ENCODE assay signal across 9 cellular contexts in genomic region chr20:8020314-8021079, GRCh38. TPM values are rescaled to one million over a fixed set of nuclear protein-coding genes. Genes with fewer than 3 reads are reported as not detected.
DNase-seq lines count a peak whose midpoint lies in the region; ATAC-seq and TF ChIP-seq lines count a peak whose summit lies in the region.
"Had no signal": no experiment of that assay in that cellular context is flagged by ENCODE, and none has a peak within 500 bp of the region (broad histone marks: within the 10 kb centered on the region; RNA-seq: fewer than 3 reads in every experiment).

No MANE protein-coding gene starts in this region.

- H3K4me1 ChIP-seq in endocrine pancreas (ENCODE audit: control insufficient read depth, insufficient read depth, low read length): peaks cover 27% of the 10 kb centered on the region
- H3K4me1 ChIP-seq in subcutaneous abdominal adipose tissue (ENCODE audit: control insufficient read depth in 5 of 5, insufficient read depth in 5 of 5, low read length in 5 of 5): peaks cover 0 to 18% (median 14%) of the 10 kb centered on the region in 5 donors

- H3K4me1 Mint-ChIP-seq in stimulated activated naive CD8-positive, alpha-beta T cell treated with anti-CD3 and anti-CD28 coated beads, Interleukin-15, amount 100 ng/mL, for 72 hours: peaks cover 10% of the 10 kb centered on the region

- no peak overlapping the region for H3K9ac ChIP-seq in endocrine pancreas (ENCODE audit: control insufficient read depth, insufficient read depth, low read length)
- no peak overlapping the region for H3K9ac ChIP-seq in subcutaneous abdominal adipose tissue (ENCODE audit: low read length in 5 of 5)

- H3K36me3 ChIP-seq in endocrine pancreas (ENCODE audit: control insufficient read depth, insufficient read depth, low read length) (no peaks in the 10 kb centered on the region), subcutaneous abdominal adipose tissue (ENCODE audit: control insufficient read depth in 5 of 5, insufficient read depth in 5 of 5, low read length in 5 of 5) (peaks cover 0 to 2% (median 0%) of the 10 kb centered on the region in 5 donors)

- H3K4me3 ChIP-seq in endocrine pancreas (ENCODE audit: control insufficient read depth, insufficient read depth, low read length) (peak overlapping the region; percentile 15), subcutaneous abdominal adipose tissue (ENCODE audit: low read depth in 1 of 5, low read length in 5 of 5) (peak overlapping the region in 2 of 5 donors; percentile 89)

- no peak for ATAC-seq in stimulated activated naive CD8-positive, alpha-beta T cell treated with anti-CD3 and anti-CD28 coated beads, Interleukin-15, amount 100 ng/mL, for 72 hours
- ATAC-seq in stimulated activated naive CD8-positive, alpha-beta T cell treated with anti-CD3 and anti-CD28 coated beads, Interleukin-15, Interleukin-2, amounts not matched to agents 100 U/mL and 50 U/mL, for 24 hours: no peak
- ATAC-seq in HG02973 (IDR thresholded peaks at IDR 0.05; ENCODE audit: unreplicated experiment): peak; percentile 41
- no peak for ATAC-seq in left lobe of liver
- ATAC-seq in omental fat pad (ENCODE audit: low FRiP score): no peak

- DNase-seq in stimulated activated naive CD8-positive, alpha-beta T cell treated with anti-CD3 and anti-CD28 coated beads, Interleukin-15, amount 100 ng/mL, for 72 hours: peak; percentile 8 to 18
- DNase-seq in stimulated activated naive CD8-positive, alpha-beta T cell treated with anti-CD3 and anti-CD28 coated beads, Interleukin-15, Interleukin-2, amounts not matched to agents 100 U/mL and 50 U/mL, for 24 hours: no peak
- DNase-seq in NCI-H748 (lab: John Stamatoyannopoulos, UW; ENCODE audit: unreplicated experiment): peak; percentile 57
- DNase-seq in left lobe of liver (ENCODE audit: low spot score): no peak
- DNase-seq in omental fat pad (ENCODE audit: low spot score): no peak

- TF ChIP-seq CTCF in omental fat pad (IDR thresholded peaks at IDR 0.05): no peak

- no peak overlapping the region for H3K4me3 Mint-ChIP-seq in stimulated activated naive CD8-positive, alpha-beta T cell treated with anti-CD3 and anti-CD28 coated beads, Interleukin-15, amount 100 ng/mL, for 72 hours
- H3K4me3 Mint-ChIP-seq: stimulated activated naive CD8-positive, alpha-beta T cell treated with anti-CD3 and anti-CD28 coated beads, Interleukin-15, Interleukin-2, amounts not matched to agents 100 ng/mL and 50 ng/mL, for 24 hours had no signal

- no peak overlapping the region for H3K27ac Mint-ChIP-seq in stimulated activated naive CD8-positive, alpha-beta T cell treated with anti-CD3 and anti-CD28 coated beads, Interleukin-15, amount 100 ng/mL, for 72 hours

- peak overlapping the region; percentile 89 for H3K27ac ChIP-seq in subcutaneous abdominal adipose tissue (ENCODE audit: low read depth, low read length)

- no peaks in the 10 kb centered on the region for H3K27me3 ChIP-seq in endocrine pancreas (ENCODE audit: control insufficient read depth, insufficient read depth, low read length)
- no peaks in the 10 kb centered on the region for H3K27me3 ChIP-seq in subcutaneous abdominal adipose tissue (ENCODE audit: control insufficient read depth in 5 of 5, insufficient read depth in 4 of 5, low read length in 5 of 5)

- H3K9me3 ChIP-seq in endocrine pancreas (ENCODE audit: control insufficient read depth, low read length) (no peaks in the 10 kb centered on the region), subcutaneous abdominal adipose tissue (ENCODE audit: control insufficient read depth in 5 of 5, low read length in 5 of 5) (no peaks in the 10 kb centered on the region)

- no peaks in the 10 kb centered on the region for H3K27me3 Mint-ChIP-seq in stimulated activated naive CD8-positive, alpha-beta T cell treated with anti-CD3 and anti-CD28 coated beads, Interleukin-15, amount 100 ng/mL, for 72 hours
- H3K27me3 Mint-ChIP-seq: stimulated activated naive CD8-positive, alpha-beta T cell treated with anti-CD3 and anti-CD28 coated beads, Interleukin-15, Interleukin-2, amounts not matched to agents 100 ng/mL and 50 ng/mL, for 24 hours had no signal

- H3K9me3 Mint-ChIP-seq in stimulated activated naive CD8-positive, alpha-beta T cell treated with anti-CD3 and anti-CD28 coated beads, Interleukin-15, amount 100 ng/mL, for 72 hours: no peaks in the 10 kb centered on the region
- H3K9me3 Mint-ChIP-seq: stimulated activated naive CD8-positive, alpha-beta T cell treated with anti-CD3 and anti-CD28 coated beads, Interleukin-15, Interleukin-2, amounts not matched to agents 100 ng/mL and 50 ng/mL, for 24 hours had no signal

RNA-seq across cellular contexts. Expression of gene TMX4, which starts 0.9 kb away (rescaled TPM):
- total RNA-seq in left lobe of liver (30.5 TPM), omental fat pad (10 to 100 TPM; 30.8 to 48.8 (median 41.6) TPM)

Comparison
In these comparisons a context has a peak if more than half of its experiments do, and no peak if none do; other contexts are left out.
1. DNase-seq: peak in stimulated activated naive CD8-positive, alpha-beta T cell treated with anti-CD3 and anti-CD28 coated beads, Interleukin-15, amount 100 ng/mL, for 72 hours (2 of 2) and NCI-H748 (single experiment); none in stimulated activated naive CD8-positive, alpha-beta T cell treated with anti-CD3 and anti-CD28 coated beads, Interleukin-15, Interleukin-2, amounts not matched to agents 100 U/mL and 50 U/mL, for 24 hours (single experiment), left lobe of liver (single experiment) and omental fat pad (single experiment).